ENCODE assay signal across 25 cellular contexts in genomic region chr2:63444565-63445288, GRCh38.
DNase-seq lines count a peak whose midpoint lies in the region; ATAC-seq lines count a peak whose summit lies in the region.
"Had no signal": no experiment of that assay in that cellular context is flagged by ENCODE, and none has a peak within 500 bp of the region (broad histone marks: within the 10 kb centered on the region; RNA-seq: fewer than 3 reads in every experiment).

No MANE protein-coding gene starts in this region.

- POLR2A ChIA-PET in CD8-positive, alpha-beta memory T cell (lab: Charles Lee): no interaction called here

- ATAC-seq in GM18520 (IDR thresholded peaks at IDR 0.05; ENCODE audit: unreplicated experiment) (peak; percentile 41), HG02610 (IDR thresholded peaks at IDR 0.05; ENCODE audit: unreplicated experiment) (peak; percentile 68)
- ATAC-seq: activated CD8-positive, alpha-beta T cell treated with anti-CD3 and anti-CD28 coated beads, Interleukin-2, amount 10 ng/mL, durations not matched to agents 7 days and 5 days; foreskin keratinocyte; pancreas had no signal

- no peaks in the 10 kb centered on the region for H3K27me3 Mint-ChIP-seq in CD8-positive, alpha-beta memory T cell

- peaks cover 11 to 15% (median 15%) of the 10 kb centered on the region in 3 donors for H3K4me1 Mint-ChIP-seq in CD8-positive, alpha-beta memory T cell

- peaks cover 0 to 2% (median 0%) of the 10 kb centered on the region in 5 donors for H3K9me3 Mint-ChIP-seq in CD8-positive, alpha-beta memory T cell
- H3K9me3 Mint-ChIP-seq: activated T-helper 1 cell treated with anti-CD3 and anti-CD28 coated beads, Interleukin-12 subunit alpha, Interleukin-12 subunit beta, Interleukin-2, Interleukin-4 antibody, amounts not matched to agents 30 ng/mL and 10 ng/mL and 1 ng/mL, durations not matched to agents 14 hours and 24 hours and 36 hours had no signal

- H3K27ac ChIP-seq in CD8-positive, alpha-beta memory T cell (ENCODE audit: low read depth, low read length): no peak overlapping the region
- H3K27ac ChIP-seq: adrenal gland, epithelial cell of prostate, foreskin keratinocyte, pancreas, sigmoid colon, stomach, WERI-Rb-1 had no signal

- no peaks in the 10 kb centered on the region for H3K4me1 ChIP-seq in CD8-positive, alpha-beta memory T cell (ENCODE audit: insufficient read depth, low read length)
- H3K4me1 ChIP-seq: adrenal gland, pancreas, sigmoid colon, stomach had no signal

- peak overlapping the region in 5 of 8 donors; percentile 30 to 80 (median 62) for H3K27ac Mint-ChIP-seq in CD8-positive, alpha-beta memory T cell
- H3K27ac Mint-ChIP-seq: activated CD8-positive, alpha-beta T cell treated with anti-CD3 and anti-CD28 coated beads, Interleukin-2, amount 10 ng/mL, durations not matched to agents 7 days and 5 days; activated T-helper 1 cell treated with anti-CD3 and anti-CD28 coated beads, Interleukin-12 subunit alpha, Interleukin-12 subunit beta, Interleukin-2, Interleukin-4 antibody, amounts not matched to agents 30 ng/mL and 10 ng/mL and 1 ng/mL, durations not matched to agents 14 hours and 24 hours and 36 hours had no signal

- H3K27me3 ChIP-seq in CD8-positive, alpha-beta memory T cell (ENCODE audit: insufficient read depth, low read length, poor library complexity, severe bottlenecking): no peaks in the 10 kb centered on the region
- H3K27me3 ChIP-seq: adrenal gland, foreskin keratinocyte, pancreas, sigmoid colon, stomach had no signal

- H3K36me3 ChIP-seq in CD8-positive, alpha-beta memory T cell (ENCODE audit: insufficient read depth, low read length): no peaks in the 10 kb centered on the region
- H3K36me3 ChIP-seq: adrenal gland, pancreas, sigmoid colon, WERI-Rb-1 had no signal

- DNase-seq in CD8-positive, alpha-beta memory T cell: no peak
- DNase-seq in OCI-M1 (lab: John Stamatoyannopoulos, UW): peak; percentile 85
- no peak for DNase-seq in effector CD8-positive, alpha-beta T cell (lab: John Stamatoyannopoulos, UW)
- no peak for DNase-seq in LoVo (ENCODE audit: low spot score)
- DNase-seq in ACHN: no peak
- no peak for DNase-seq in superior temporal gyrus (ENCODE audit: extremely low spot score)
- DNase-seq: activated CD8-positive, alpha-beta T cell treated with anti-CD3 and anti-CD28 coated beads, Interleukin-2, amount 10 ng/mL, durations not matched to agents 7 days and 5 days; adrenal gland; dermis blood vessel endothelial cell; foreskin keratinocyte; H7; hippocampal formation; kidney; mammary epithelial cell; NCI-H187; NCI-H446 treated with DMSO at 0.1 percent for 48 hours; pancreas; SHP77; sigmoid colon; stomach; WERI-Rb-1 had no signal

- no peaks in the 10 kb centered on the region for H3K9me3 ChIP-seq in CD8-positive, alpha-beta memory T cell (ENCODE audit: low read length)
- H3K9me3 ChIP-seq: adrenal gland, pancreas, sigmoid colon, stomach had no signal

- H3K4me3 ChIP-seq in CD8-positive, alpha-beta memory T cell (ENCODE audit: low read length): no peak overlapping the region
- H3K4me3 ChIP-seq: adrenal gland, pancreas, sigmoid colon, stomach had no signal

- in situ Hi-C loops in ACHN (cut with HindIII; ENCODE audit: low pct_ligation_motif_present, low pct_unique_long_range_greater_than_20kb, low sequenced_read_pairs): no loop called here

- peaks cover 2 to 8% (median 7%) of the 10 kb centered on the region in 3 donors for H3K36me3 Mint-ChIP-seq in CD8-positive, alpha-beta memory T cell

- H3K4me3 Mint-ChIP-seq in CD8-positive, alpha-beta memory T cell: peak overlapping the region in 6 of 7 donors; percentile 18 to 66 (median 62)
- H3K4me3 Mint-ChIP-seq: activated CD8-positive, alpha-beta T cell treated with anti-CD3 and anti-CD28 coated beads, Interleukin-2, amount 10 ng/mL, durations not matched to agents 7 days and 5 days; activated T-helper 1 cell treated with anti-CD3 and anti-CD28 coated beads, Interleukin-12 subunit alpha, Interleukin-12 subunit beta, Interleukin-2, Interleukin-4 antibody, amounts not matched to agents 30 ng/mL and 10 ng/mL and 1 ng/mL, durations not matched to agents 14 hours and 24 hours and 36 hours had no signal

- CTCF ChIA-PET in CD8-positive, alpha-beta memory T cell (lab: Charles Lee): no interaction called here
